10 cellular contexts compared by ENCODE assay signal in the genomic region with DNA sequence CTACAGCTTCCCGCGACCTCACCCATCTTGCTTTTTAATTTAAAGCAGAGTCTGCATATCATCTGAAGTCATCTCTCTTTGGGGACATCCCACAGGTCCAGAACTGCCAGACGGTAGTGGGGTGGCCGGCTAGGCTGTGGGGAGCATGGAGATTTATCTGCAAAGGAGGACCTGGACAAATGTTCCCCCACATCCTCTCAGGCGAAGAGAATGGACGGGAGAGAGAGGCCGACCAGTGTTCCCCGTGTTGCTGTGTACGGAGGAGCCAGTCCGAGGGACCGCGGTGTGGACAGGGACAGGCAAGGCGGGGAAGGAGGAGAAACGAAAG. TPM values are rescaled to one million over a fixed set of nuclear protein-coding genes. Genes with fewer than 3 reads are reported as not detected.
DNase-seq lines count a peak whose midpoint lies in the region; ATAC-seq and TF ChIP-seq lines count a peak whose summit lies in the region.
"Had no signal": no experiment of that assay in that cellular context is flagged by ENCODE, and none has a peak within 500 bp of the region (broad histone marks: within the 10 kb centered on the region; RNA-seq: fewer than 3 reads in every experiment).

No MANE protein-coding gene starts in this region.

- POLR2A ChIA-PET in GM10248 (lab: Yijun Ruan, JAX): no interaction called here

- ATAC-seq in HG02588 (IDR thresholded peaks at IDR 0.05; ENCODE audit: unreplicated experiment): no peak

- H3K27ac ChIP-seq in brain microvascular endothelial cell (no peak overlapping the region), liver (ENCODE audit: low read depth in 1 of 2, low read length in 2 of 2) (peak overlapping the region; percentile 84 to 87), stomach smooth muscle (ENCODE audit: low read length) (peak overlapping the region; percentile 69)
- H3K27ac ChIP-seq: KMS-11 had no signal

- peaks cover 4% of the 10 kb centered on the region for H3K36me3 Mint-ChIP-seq in T-helper 2 cell treated with Interferon-gamma antibody and Interleukin-4, amounts not matched to agents 5 μg/mL and 100 μg/mL, for 36 hours (ENCODE audit: low read depth)

- no peaks in the 10 kb centered on the region for H3K9me3 Mint-ChIP-seq in T-helper 2 cell treated with Interferon-gamma antibody and Interleukin-4, amounts not matched to agents 5 μg/mL and 100 μg/mL, for 36 hours

- CTCF ChIA-PET in GM10248 (lab: Yijun Ruan, JAX): interaction anchor here (0.7 kb wide), 1 partner anchor 11 kb away, joined by 3 read pairs; no protein-coding TSS in a partner anchor

- in situ Hi-C loops in brain microvascular endothelial cell (cut with HindIII; ENCODE audit: low pct_ligation_motif_present, low sequenced_read_pairs): no loop called here

- H3K4me1 Mint-ChIP-seq in T-helper 2 cell treated with Interferon-gamma antibody and Interleukin-4, amounts not matched to agents 5 μg/mL and 100 μg/mL, for 36 hours (ENCODE audit: low read depth): peaks cover 28% of the 10 kb centered on the region

- DNase-seq in T-helper 2 cell treated with Interferon-gamma antibody and Interleukin-4, amounts not matched to agents 5 μg/mL and 100 μg/mL, for 36 hours (ENCODE audit: low spot score): no peak
- DNase-seq in T-helper 2 cell: no peak
- DNase-seq in brain microvascular endothelial cell: no peak
- DNase-seq in SW480 (ENCODE audit: low spot score): no peak
- DNase-seq in GM10248 (ENCODE audit: extremely low spot score): no peak

- H3K27ac Mint-ChIP-seq in T-helper 2 cell treated with Interferon-gamma antibody and Interleukin-4, amounts not matched to agents 5 μg/mL and 100 μg/mL, for 36 hours: no peak overlapping the region

- peaks cover 63% of the 10 kb centered on the region for H3K27me3 Mint-ChIP-seq in T-helper 2 cell treated with Interferon-gamma antibody and Interleukin-4, amounts not matched to agents 5 μg/mL and 100 μg/mL, for 36 hours (ENCODE audit: low read depth)

- TF ChIP-seq CTCF in brain microvascular endothelial cell (IDR thresholded peaks at IDR 0.05; ENCODE audit: low read depth, low read length, missing control alignments) (no peak), liver (IDR thresholded peaks at IDR 0.05; ENCODE audit: low read depth, low read length, missing input control) (no peak), GM10248 (IDR thresholded peaks at IDR 0.05; ENCODE audit: control extremely low read depth, extremely low read depth, low read depth, missing control alignments) (no peak)

- TF ChIP-seq RAD21 in liver (IDR thresholded peaks at IDR 0.05): no peak

- H3K4me1 ChIP-seq in liver (ENCODE audit: control insufficient read depth in 4 of 4, insufficient read depth in 4 of 4, low read length in 3 of 4) (peaks cover 2 to 24% (median 7%) of the 10 kb centered on the region in 4 donors), stomach smooth muscle (ENCODE audit: control insufficient read depth, insufficient read depth, low read length) (peaks cover 19% of the 10 kb centered on the region)

- peaks cover 27% of the 10 kb centered on the region for H3K27me3 ChIP-seq in brain microvascular endothelial cell (replicated peaks)
- no peaks in the 10 kb centered on the region for H3K27me3 ChIP-seq in liver (ENCODE audit: control insufficient read depth in 4 of 4, insufficient read depth in 4 of 4, low read length in 3 of 4)
- H3K27me3 ChIP-seq in stomach smooth muscle (ENCODE audit: control insufficient read depth in 1 of 2, insufficient read depth in 2 of 2, low read length in 2 of 2): peaks cover 13 to 22% of the 10 kb centered on the region in 2 donors

- H3K36me3 ChIP-seq in brain microvascular endothelial cell (replicated peaks): no peaks in the 10 kb centered on the region
- H3K36me3 ChIP-seq in liver (ENCODE audit: control insufficient read depth in 4 of 4, insufficient read depth in 3 of 4, low read depth in 1 of 4, low read length in 3 of 4): peaks cover 0 to under 1% (median 0%) of the 10 kb centered on the region in 4 donors
- no peaks in the 10 kb centered on the region for H3K36me3 ChIP-seq in stomach smooth muscle (ENCODE audit: control insufficient read depth in 2 of 2, insufficient read depth in 2 of 2, low read length in 2 of 2)

- H3K9ac ChIP-seq in liver (ENCODE audit: low read depth in 1 of 2, low read length in 2 of 2): peak overlapping the region in 1 of 2 donors; percentile 24
- H3K9ac ChIP-seq in stomach smooth muscle (ENCODE audit: low read length in 2 of 2): peak overlapping the region; percentile 36 to 74
- H3K9ac ChIP-seq: KMS-11 had no signal

- peak overlapping the region; percentile 66 for H3K4me3 Mint-ChIP-seq in T-helper 2 cell treated with Interferon-gamma antibody and Interleukin-4, amounts not matched to agents 5 μg/mL and 100 μg/mL, for 36 hours

- H3K9me3 ChIP-seq in liver (ENCODE audit: control insufficient read depth in 4 of 4, low read length in 3 of 4): no peaks in the 10 kb centered on the region
- no peaks in the 10 kb centered on the region for H3K9me3 ChIP-seq in stomach smooth muscle (ENCODE audit: control insufficient read depth in 2 of 2, low read length in 2 of 2)

- WGBS in liver: 22% methylated on average over 14 of the region's 14 CpGs

- H3K4me3 ChIP-seq in brain microvascular endothelial cell (ENCODE audit: low read depth, low read length) (peak overlapping the region; percentile 48), liver (ENCODE audit: low read depth in 1 of 3, low read length in 3 of 3) (peak overlapping the region; percentile 34 to 93 (median 48)), stomach smooth muscle (ENCODE audit: low read length in 2 of 2) (peak overlapping the region; percentile 73 to 78)

TF ChIP-seq in liver, 16 proteins besides CTCF, POLR2A, EP300 and RAD21:
- no peak for TF ChIP-seq GABPA (IDR thresholded peaks at IDR 0.05 in 1 of 2, conservative IDR thresholded peaks at IDR 0.05 in 1 of 2)
- TF ChIP-seq NR2F2 (IDR thresholded peaks at IDR 0.05): no peak
- TF ChIP-seq EGR1 (IDR thresholded peaks at IDR 0.05; ENCODE audit: low read depth in 2 of 2): no peak
- TF ChIP-seq, protein P1, sequence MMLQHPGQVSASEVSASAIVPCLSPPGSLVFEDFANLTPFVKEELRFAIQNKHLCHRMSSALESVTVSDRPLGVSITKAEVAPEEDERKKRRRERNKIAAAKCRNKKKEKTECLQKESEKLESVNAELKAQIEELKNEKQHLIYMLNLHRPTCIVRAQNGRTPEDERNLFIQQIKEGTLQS (IDR thresholded peaks at IDR 0.05): no peak

RNA-seq across cellular contexts. Expression of a gene that starts 0.7 kb away (rescaled TPM):
- total RNA-seq in liver: 100 to 1,000 TPM in 1 of 2 donors, 10 to 100 TPM in 1; 20.4 to 159 TPM
- 100 to 1,000 TPM; 229 to 343 TPM for polyA plus RNA-seq in liver
- total RNA-seq: T-helper 2 cell treated with Interferon-gamma antibody and Interleukin-4, amounts not matched to agents 100 ng/mL and 5 ng/mL, for 36 hours had no signal

RNA-seq across cellular contexts. Expression of a gene that starts 6.2 kb away (rescaled TPM):
- 1,000 to 10,000 TPM in 1 of 2 donors, 100 to 1,000 TPM in 1; 206 to 1,831 TPM for total RNA-seq in liver
- polyA plus RNA-seq in liver: 1,000 to 10,000 TPM in 1 of 2 donors, 100 to 1,000 TPM in 1; 336 to 1,280 TPM

RNA-seq across cellular contexts. Expression of a gene that starts 6.7 kb away (rescaled TPM):
- total RNA-seq in liver: 10 to 100 TPM; 10.1 to 21.9 TPM
- polyA plus RNA-seq in liver: 100 to 1,000 TPM; 127 to 511 TPM

RNA-seq across cellular contexts. Expression of a gene that starts 19.9 kb away (rescaled TPM):
- total RNA-seq in liver: 1 to 10 TPM in 1 of 2 donors, not detected in 1; 1.5 TPM
- polyA plus RNA-seq in liver: 1 to 10 TPM in 1 of 2 donors, not detected in 1; 1.2 TPM
- total RNA-seq: T-helper 2 cell treated with Interferon-gamma antibody and Interleukin-4, amounts not matched to agents 100 ng/mL and 5 ng/mL, for 36 hours had no signal

RNA-seq across cellular contexts. Expression of a gene that starts 23.4 kb away (rescaled TPM):
- 100 to 1,000 TPM in 1 of 2 donors, 10 to 100 TPM in 1; 45.8 to 387 TPM for total RNA-seq in liver
- polyA plus RNA-seq in liver: 1,000 to 10,000 TPM; 4,079 to 5,206 TPM
